ENCODE assay signal across 3 cellular contexts in the genomic region with DNA sequence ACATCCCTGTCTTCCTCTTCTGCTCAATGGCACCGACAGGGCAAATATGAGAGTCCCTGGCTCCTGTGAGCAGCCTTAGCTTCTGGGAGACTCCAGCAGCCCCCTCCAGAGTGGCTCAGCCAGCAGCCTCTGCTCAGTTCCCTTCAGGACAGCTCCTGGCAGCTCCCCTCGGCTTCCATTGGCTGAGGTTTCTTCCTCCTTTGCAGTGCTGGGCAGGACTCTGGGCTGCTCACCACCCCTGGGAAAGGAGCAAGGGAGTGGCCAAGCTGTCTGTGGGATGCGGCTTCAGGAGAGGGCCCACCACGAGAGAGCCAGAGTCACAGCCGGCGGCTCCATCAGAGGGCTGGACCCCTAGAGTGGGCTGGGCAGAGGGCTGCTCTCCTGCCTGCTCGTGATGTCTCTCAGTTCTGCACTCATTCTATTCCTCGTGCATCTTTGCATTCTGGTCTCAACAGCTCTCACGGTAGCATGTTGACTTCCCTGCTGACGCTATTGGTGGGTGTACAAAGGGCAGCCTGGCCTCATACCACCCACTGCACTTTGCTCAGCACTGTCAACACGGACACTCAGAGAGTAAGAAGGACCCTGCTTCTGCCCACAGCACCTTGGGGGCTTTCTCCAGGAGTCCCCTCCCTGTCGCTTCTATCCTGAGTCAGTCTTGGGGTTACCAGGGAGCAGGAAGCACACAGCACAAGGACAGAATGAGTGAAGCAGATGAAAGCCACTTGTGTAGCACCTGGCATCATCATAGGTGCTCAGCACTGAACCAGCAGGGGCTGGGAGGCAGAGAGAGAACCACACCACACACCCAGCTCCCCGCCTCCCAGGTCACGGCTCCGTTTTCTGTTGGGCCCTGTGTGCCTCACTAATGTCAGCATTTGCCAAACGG.
TF ChIP-seq lines count a peak whose summit lies in the region.

No MANE protein-coding gene starts in this region.

TF ChIP-seq in HEK293, 187 proteins besides CTCF, POLR2A, EP300 and RAD21:
- no peak for TF ChIP-seq ZNF426 (tag by site-specific recombination; IDR thresholded peaks at IDR 0.05)
- TF ChIP-seq ZIC2 (tag by site-specific recombination; IDR thresholded peaks at IDR 0.05), result peak; percentile 30; the same call in 1 of the 2 replicates

TF ChIP-seq in H1, 55 proteins besides CTCF, POLR2A, EP300 and RAD21:
- TF ChIP-seq JUN (IDR thresholded peaks at IDR 0.05; ENCODE audit: low read depth, low read length) (no peak), FOSL1 (IDR thresholded peaks at IDR 0.05; ENCODE audit: insufficient read depth, low read depth, low read length) (no peak), CHD2 (IDR thresholded peaks at IDR 0.05; ENCODE audit: low read length) (no peak)
- TF ChIP-seq, protein P1, sequence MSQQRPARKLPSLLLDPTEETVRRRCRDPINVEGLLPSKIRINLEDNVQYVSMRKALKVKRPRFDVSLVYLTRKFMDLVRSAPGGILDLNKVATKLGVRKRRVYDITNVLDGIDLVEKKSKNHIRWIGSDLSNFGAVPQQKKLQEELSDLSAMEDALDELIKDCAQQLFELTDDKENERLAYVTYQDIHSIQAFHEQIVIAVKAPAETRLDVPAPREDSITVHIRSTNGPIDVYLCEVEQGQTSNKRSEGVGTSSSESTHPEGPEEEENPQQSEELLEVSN (IDR thresholded peaks at IDR 0.05), result no peak
- TF ChIP-seq, protein P2, sequence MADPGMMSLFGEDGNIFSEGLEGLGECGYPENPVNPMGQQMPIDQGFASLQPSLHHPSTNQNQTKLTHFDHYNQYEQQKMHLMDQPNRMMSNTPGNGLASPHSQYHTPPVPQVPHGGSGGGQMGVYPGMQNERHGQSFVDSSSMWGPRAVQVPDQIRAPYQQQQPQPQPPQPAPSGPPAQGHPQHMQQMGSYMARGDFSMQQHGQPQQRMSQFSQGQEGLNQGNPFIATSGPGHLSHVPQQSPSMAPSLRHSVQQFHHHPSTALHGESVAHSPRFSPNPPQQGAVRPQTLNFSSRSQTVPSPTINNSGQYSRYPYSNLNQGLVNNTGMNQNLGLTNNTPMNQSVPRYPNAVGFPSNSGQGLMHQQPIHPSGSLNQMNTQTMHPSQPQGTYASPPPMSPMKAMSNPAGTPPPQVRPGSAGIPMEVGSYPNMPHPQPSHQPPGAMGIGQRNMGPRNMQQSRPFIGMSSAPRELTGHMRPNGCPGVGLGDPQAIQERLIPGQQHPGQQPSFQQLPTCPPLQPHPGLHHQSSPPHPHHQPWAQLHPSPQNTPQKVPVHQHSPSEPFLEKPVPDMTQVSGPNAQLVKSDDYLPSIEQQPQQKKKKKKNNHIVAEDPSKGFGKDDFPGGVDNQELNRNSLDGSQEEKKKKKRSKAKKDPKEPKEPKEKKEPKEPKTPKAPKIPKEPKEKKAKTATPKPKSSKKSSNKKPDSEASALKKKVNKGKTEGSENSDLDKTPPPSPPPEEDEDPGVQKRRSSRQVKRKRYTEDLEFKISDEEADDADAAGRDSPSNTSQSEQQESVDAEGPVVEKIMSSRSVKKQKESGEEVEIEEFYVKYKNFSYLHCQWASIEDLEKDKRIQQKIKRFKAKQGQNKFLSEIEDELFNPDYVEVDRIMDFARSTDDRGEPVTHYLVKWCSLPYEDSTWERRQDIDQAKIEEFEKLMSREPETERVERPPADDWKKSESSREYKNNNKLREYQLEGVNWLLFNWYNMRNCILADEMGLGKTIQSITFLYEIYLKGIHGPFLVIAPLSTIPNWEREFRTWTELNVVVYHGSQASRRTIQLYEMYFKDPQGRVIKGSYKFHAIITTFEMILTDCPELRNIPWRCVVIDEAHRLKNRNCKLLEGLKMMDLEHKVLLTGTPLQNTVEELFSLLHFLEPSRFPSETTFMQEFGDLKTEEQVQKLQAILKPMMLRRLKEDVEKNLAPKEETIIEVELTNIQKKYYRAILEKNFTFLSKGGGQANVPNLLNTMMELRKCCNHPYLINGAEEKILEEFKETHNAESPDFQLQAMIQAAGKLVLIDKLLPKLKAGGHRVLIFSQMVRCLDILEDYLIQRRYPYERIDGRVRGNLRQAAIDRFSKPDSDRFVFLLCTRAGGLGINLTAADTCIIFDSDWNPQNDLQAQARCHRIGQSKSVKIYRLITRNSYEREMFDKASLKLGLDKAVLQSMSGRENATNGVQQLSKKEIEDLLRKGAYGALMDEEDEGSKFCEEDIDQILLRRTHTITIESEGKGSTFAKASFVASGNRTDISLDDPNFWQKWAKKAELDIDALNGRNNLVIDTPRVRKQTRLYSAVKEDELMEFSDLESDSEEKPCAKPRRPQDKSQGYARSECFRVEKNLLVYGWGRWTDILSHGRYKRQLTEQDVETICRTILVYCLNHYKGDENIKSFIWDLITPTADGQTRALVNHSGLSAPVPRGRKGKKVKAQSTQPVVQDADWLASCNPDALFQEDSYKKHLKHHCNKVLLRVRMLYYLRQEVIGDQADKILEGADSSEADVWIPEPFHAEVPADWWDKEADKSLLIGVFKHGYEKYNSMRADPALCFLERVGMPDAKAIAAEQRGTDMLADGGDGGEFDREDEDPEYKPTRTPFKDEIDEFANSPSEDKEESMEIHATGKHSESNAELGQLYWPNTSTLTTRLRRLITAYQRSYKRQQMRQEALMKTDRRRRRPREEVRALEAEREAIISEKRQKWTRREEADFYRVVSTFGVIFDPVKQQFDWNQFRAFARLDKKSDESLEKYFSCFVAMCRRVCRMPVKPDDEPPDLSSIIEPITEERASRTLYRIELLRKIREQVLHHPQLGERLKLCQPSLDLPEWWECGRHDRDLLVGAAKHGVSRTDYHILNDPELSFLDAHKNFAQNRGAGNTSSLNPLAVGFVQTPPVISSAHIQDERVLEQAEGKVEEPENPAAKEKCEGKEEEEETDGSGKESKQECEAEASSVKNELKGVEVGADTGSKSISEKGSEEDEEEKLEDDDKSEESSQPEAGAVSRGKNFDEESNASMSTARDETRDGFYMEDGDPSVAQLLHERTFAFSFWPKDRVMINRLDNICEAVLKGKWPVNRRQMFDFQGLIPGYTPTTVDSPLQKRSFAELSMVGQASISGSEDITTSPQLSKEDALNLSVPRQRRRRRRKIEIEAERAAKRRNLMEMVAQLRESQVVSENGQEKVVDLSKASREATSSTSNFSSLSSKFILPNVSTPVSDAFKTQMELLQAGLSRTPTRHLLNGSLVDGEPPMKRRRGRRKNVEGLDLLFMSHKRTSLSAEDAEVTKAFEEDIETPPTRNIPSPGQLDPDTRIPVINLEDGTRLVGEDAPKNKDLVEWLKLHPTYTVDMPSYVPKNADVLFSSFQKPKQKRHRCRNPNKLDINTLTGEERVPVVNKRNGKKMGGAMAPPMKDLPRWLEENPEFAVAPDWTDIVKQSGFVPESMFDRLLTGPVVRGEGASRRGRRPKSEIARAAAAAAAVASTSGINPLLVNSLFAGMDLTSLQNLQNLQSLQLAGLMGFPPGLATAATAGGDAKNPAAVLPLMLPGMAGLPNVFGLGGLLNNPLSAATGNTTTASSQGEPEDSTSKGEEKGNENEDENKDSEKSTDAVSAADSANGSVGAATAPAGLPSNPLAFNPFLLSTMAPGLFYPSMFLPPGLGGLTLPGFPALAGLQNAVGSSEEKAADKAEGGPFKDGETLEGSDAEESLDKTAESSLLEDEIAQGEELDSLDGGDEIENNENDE (IDR thresholded peaks at IDR 0.05; ENCODE audit: insufficient replicate concordance, low read length), result no peak

TF ChIP-seq in HepG2, 621 proteins besides CTCF, POLR2A, EP300 and RAD21 (continues in another document):
- TF ChIP-seq, protein P3, sequence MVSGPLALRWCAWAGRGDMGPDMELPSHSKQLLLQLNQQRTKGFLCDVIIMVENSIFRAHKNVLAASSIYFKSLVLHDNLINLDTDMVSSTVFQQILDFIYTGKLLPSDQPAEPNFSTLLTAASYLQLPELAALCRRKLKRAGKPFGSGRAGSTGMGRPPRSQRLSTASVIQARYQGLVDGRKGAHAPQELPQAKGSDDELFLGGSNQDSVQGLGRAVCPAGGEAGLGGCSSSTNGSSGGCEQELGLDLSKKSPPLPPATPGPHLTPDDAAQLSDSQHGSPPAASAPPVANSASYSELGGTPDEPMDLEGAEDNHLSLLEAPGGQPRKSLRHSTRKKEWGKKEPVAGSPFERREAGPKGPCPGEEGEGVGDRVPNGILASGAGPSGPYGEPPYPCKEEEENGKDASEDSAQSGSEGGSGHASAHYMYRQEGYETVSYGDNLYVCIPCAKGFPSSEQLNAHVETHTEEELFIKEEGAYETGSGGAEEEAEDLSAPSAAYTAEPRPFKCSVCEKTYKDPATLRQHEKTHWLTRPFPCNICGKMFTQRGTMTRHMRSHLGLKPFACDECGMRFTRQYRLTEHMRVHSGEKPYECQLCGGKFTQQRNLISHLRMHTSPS (CRISPR knock-in tag; IDR thresholded peaks at IDR 0.05; ENCODE audit: low read depth), result peak; percentile 29; the same call in 1 of the 2 replicates
- TF ChIP-seq RXRA (CRISPR knock-in tag; IDR thresholded peaks at IDR 0.05) (peak; percentile 64; the same call in 1 of the 2 replicates), ZNF724P (CRISPR knock-in tag; IDR thresholded peaks at IDR 0.05; ENCODE audit: borderline replicate concordance) (no peak), ZNF335 (CRISPR knock-in tag; IDR thresholded peaks at IDR 0.05) (no peak), JDP2 (CRISPR knock-in tag; IDR thresholded peaks at IDR 0.05; ENCODE audit: borderline replicate concordance) (no peak), KDM4B (CRISPR knock-in tag; IDR thresholded peaks at IDR 0.05) (no peak), GLI4 (CRISPR knock-in tag; IDR thresholded peaks at IDR 0.05; ENCODE audit: borderline replicate concordance) (no peak), HNF4G (IDR thresholded peaks at IDR 0.05; ENCODE audit: borderline replicate concordance, low read depth, low read length) (peak; percentile 63; the same call in 1 of the 2 replicates), HNF4G (CRISPR knock-in tag; IDR thresholded peaks at IDR 0.05; ENCODE audit: borderline replicate concordance, low read depth) (peak; percentile 34; the same call in 1 of the 2 replicates), ARNT (IDR thresholded peaks at IDR 0.05) (no peak), ZNF589 (CRISPR knock-in tag; conservative IDR thresholded peaks at IDR 0.05) (no peak), ZNF367 (CRISPR knock-in tag; IDR thresholded peaks at IDR 0.05; ENCODE audit: borderline replicate concordance) (no peak), HIVEP1 (CRISPR knock-in tag; IDR thresholded peaks at IDR 0.05) (peak; percentile 14; the same call in 1 of the 2 replicates), NFKB2 (CRISPR knock-in tag; IDR thresholded peaks at IDR 0.05; ENCODE audit: borderline replicate concordance) (no peak), ZIK1 (CRISPR knock-in tag; IDR thresholded peaks at IDR 0.05; ENCODE audit: borderline replicate concordance, low read depth) (no peak), SRSF1 (optimal IDR thresholded peaks at IDR 0.05; ENCODE audit: low read depth, low read length) (no peak), SOX5 (CRISPR knock-in tag; IDR thresholded peaks at IDR 0.05; ENCODE audit: borderline replicate concordance) (no peak), ZNF558 (CRISPR knock-in tag; IDR thresholded peaks at IDR 0.05; ENCODE audit: borderline replicate concordance) (no peak), TBP (CRISPR knock-in tag; IDR thresholded peaks at IDR 0.05) (no peak)
- TF ChIP-seq, protein P4, sequence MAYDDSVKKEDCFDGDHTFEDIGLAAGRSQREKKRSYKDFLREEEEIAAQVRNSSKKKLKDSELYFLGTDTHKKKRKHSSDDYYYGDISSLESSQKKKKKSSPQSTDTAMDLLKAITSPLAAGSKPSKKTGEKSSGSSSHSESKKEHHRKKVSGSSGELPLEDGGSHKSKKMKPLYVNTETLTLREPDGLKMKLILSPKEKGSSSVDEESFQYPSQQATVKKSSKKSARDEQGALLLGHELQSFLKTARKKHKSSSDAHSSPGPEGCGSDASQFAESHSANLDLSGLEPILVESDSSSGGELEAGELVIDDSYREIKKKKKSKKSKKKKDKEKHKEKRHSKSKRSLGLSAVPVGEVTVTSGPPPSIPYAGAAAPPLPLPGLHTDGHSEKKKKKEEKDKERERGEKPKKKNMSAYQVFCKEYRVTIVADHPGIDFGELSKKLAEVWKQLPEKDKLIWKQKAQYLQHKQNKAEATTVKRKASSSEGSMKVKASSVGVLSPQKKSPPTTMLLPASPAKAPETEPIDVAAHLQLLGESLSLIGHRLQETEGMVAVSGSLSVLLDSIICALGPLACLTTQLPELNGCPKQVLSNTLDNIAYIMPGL (CRISPR knock-in tag; IDR thresholded peaks at IDR 0.05; ENCODE audit: borderline replicate concordance in 1 of 2, low read depth in 1 of 2), result no peak
- TF ChIP-seq, protein P5, sequence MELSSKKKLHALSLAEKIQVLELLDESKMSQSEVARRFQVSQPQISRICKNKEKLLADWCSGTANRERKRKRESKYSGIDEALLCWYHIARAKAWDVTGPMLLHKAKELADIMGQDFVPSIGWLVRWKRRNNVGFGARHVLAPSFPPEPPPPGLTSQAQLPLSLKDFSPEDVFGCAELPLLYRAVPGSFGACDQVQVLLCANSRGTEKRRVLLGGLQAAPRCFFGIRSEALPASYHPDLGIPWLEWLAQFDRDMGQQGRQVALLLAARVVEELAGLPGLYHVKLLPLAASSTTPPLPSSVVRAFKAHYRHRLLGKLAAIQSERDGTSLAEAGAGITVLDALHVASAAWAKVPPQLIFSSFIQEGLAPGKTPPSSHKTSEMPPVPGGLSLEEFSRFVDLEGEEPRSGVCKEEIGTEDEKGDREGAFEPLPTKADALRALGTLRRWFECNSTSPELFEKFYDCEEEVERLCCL (CRISPR knock-in tag; IDR thresholded peaks at IDR 0.05; ENCODE audit: borderline replicate concordance), result no peak
- TF ChIP-seq, protein P6, sequence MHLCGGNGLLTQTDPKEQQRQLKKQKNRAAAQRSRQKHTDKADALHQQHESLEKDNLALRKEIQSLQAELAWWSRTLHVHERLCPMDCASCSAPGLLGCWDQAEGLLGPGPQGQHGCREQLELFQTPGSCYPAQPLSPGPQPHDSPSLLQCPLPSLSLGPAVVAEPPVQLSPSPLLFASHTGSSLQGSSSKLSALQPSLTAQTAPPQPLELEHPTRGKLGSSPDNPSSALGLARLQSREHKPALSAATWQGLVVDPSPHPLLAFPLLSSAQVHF (CRISPR knock-in tag; IDR thresholded peaks at IDR 0.05), result no peak
- TF ChIP-seq, protein P7, sequence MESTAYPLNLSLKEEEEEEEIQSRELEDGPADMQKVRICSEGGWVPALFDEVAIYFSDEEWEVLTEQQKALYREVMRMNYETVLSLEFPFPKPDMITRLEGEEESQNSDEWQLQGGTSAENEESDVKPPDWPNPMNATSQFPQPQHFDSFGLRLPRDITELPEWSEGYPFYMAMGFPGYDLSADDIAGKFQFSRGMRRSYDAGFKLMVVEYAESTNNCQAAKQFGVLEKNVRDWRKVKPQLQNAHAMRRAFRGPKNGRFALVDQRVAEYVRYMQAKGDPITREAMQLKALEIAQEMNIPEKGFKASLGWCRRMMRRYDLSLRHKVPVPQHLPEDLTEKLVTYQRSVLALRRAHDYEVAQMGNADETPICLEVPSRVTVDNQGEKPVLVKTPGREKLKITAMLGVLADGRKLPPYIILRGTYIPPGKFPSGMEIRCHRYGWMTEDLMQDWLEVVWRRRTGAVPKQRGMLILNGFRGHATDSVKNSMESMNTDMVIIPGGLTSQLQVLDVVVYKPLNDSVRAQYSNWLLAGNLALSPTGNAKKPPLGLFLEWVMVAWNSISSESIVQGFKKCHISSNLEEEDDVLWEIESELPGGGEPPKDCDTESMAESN (CRISPR knock-in tag; conservative IDR thresholded peaks at IDR 0.05), result no peak
- TF ChIP-seq, protein P8, sequence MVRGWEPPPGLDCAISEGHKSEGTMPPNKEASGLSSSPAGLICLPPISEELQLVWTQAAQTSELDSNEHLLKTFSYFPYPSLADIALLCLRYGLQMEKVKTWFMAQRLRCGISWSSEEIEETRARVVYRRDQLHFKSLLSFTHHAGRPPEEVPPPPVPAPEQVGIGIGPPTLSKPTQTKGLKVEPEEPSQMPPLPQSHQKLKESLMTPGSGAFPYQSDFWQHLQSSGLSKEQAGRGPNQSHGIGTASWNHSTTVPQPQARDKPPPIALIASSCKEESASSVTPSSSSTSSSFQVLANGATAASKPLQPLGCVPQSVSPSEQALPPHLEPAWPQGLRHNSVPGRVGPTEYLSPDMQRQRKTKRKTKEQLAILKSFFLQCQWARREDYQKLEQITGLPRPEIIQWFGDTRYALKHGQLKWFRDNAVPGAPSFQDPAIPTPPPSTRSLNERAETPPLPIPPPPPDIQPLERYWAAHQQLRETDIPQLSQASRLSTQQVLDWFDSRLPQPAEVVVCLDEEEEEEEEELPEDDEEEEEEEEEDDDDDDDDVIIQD (CRISPR knock-in tag; IDR thresholded peaks at IDR 0.05; ENCODE audit: low read depth), result no peak
